In the genomic region with DNA sequence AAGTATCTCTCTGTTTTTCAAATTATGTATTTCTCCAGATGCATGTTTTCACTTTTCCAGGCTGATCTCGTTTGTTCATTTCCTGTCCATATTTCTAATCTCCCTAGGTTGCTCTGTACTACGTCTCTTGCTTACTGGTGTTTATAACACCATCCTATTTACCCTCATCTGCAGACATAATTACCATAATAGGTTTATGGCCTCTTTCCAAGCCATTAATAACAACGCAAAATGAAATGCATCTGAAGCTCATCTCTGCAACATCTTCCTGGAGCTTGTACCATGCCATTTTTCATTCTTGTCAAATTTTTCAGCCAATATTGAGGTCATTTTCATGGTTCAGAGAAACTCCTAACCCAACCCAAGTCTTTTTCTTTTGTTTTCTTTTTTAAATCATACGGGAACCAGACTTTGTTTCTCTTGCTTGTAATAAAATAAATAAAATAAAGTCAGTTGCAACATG, we compare ENCODE assay signal across 18 cellular contexts. TPM values are rescaled to one million over a fixed set of nuclear protein-coding genes. Genes with fewer than 3 reads are reported as not detected.
A peak's percentile ranks its signal among the peaks of the same experiment; 100 is the strongest.
DNase-seq lines count a peak whose midpoint lies in the region; ATAC-seq and TF ChIP-seq lines count a peak whose summit lies in the region.
"Had no signal": no experiment of that assay in that cellular context is flagged by ENCODE, and none has a peak within 500 bp of the region (broad histone marks: within the 10 kb centered on the region; RNA-seq: fewer than 3 reads in every experiment).

No MANE protein-coding gene starts in this region.

- H4K5ac ChIP-seq in mesendoderm (ENCODE audit: low read length) = no peak overlapping the region

- no peaks in the 10 kb centered on the region for H3K9me3 Mint-ChIP-seq in activated CD4-positive, alpha-beta memory T cell treated with anti-CD3 and anti-CD28 coated beads, Interleukin-2, amount 10 ng/mL, durations not matched to agents 7 days and 5 days
- H3K9me3 Mint-ChIP-seq: activated naive CD8-positive, alpha-beta T cell treated with anti-CD3 and anti-CD28 coated beads, Interleukin-2, amount 10 ng/mL, durations not matched to agents 7 days and 5 days had no signal

- TF ChIP-seq CTCF in right atrium auricular region (IDR thresholded peaks at IDR 0.05) (no peak), fibroblast of pulmonary artery (IDR thresholded peaks at IDR 0.05; ENCODE audit: low read length, missing control alignments) (no peak), transverse colon (IDR thresholded peaks at IDR 0.05) (no peak)

- no peaks in the 10 kb centered on the region for H3K36me3 Mint-ChIP-seq in activated CD4-positive, alpha-beta memory T cell treated with anti-CD3 and anti-CD28 coated beads, Interleukin-2, amount 10 ng/mL, durations not matched to agents 7 days and 5 days (ENCODE audit: low read depth)
- H3K36me3 Mint-ChIP-seq: activated naive CD8-positive, alpha-beta T cell treated with anti-CD3 and anti-CD28 coated beads, Interleukin-2, amount 10 ng/mL, durations not matched to agents 7 days and 5 days had no signal

- no peaks in the 10 kb centered on the region for H3K79me1 ChIP-seq in mesendoderm (ENCODE audit: low read length)

- no peaks in the 10 kb centered on the region for H3K9me3 ChIP-seq in right atrium auricular region
- no peaks in the 10 kb centered on the region for H3K9me3 ChIP-seq in transverse colon
- H3K9me3 ChIP-seq: left lung had no signal

- no peak overlapping the region for H3K9ac ChIP-seq in mesendoderm (ENCODE audit: low read length)

- intact Hi-C loops in Right ventricle myocardium superior (cut with DNase I) (no loop called here), transverse colon (cut with DNase I; ENCODE audit: low total_unique reads) (no loop called here)

- peaks cover 0 to 7% of the 10 kb centered on the region in 2 donors for H3K4me1 ChIP-seq in right atrium auricular region
- H3K4me1 ChIP-seq in transverse colon = peaks cover 0 to 11% (median 0%) of the 10 kb centered on the region in 4 donors
- H3K4me1 ChIP-seq in mesendoderm (ENCODE audit: control insufficient read depth, low read depth, low read length) = no peaks in the 10 kb centered on the region
- H3K4me1 ChIP-seq: left lung had no signal

- no peak for TF ChIP-seq POLR2A in transverse colon (IDR thresholded peaks at IDR 0.05)

- no peak overlapping the region for H3K27ac Mint-ChIP-seq in activated CD4-positive, alpha-beta memory T cell treated with anti-CD3 and anti-CD28 coated beads, Interleukin-2, amount 10 ng/mL, durations not matched to agents 7 days and 5 days
- H3K27ac Mint-ChIP-seq: activated naive CD8-positive, alpha-beta T cell treated with anti-CD3 and anti-CD28 coated beads, Interleukin-2, amount 10 ng/mL, durations not matched to agents 7 days and 5 days; activated T-helper 17 cell treated with anti-CD3 and anti-CD28 coated beads, Interleukin-2, amount 50 U/mL, for 72 hours had no signal

- H3K27me3 ChIP-seq in right atrium auricular region (no peaks in the 10 kb centered on the region), transverse colon (no peaks in the 10 kb centered on the region), mesendoderm (ENCODE audit: insufficient read depth, low read length, poor library complexity) (no peaks in the 10 kb centered on the region)
- H3K27me3 ChIP-seq: left lung had no signal

- WGBS in transverse colon (ENCODE audit: low coverage in 1 of 2), 2 donors = 32 to 41% methylated on average over 4 of the region's 4 CpGs
- WGBS in mesendoderm (ENCODE audit: extremely low coverage, insufficient coverage, low lambda C conversion rate) = no CpG with 5 or more reads among the region's 4 CpGs

- ATAC-seq in Right ventricle myocardium superior (ENCODE audit: poor library complexity) (no peak), HG02642 (IDR thresholded peaks at IDR 0.05; ENCODE audit: poor library complexity, unreplicated experiment) (no peak)
- ATAC-seq: activated T-helper 17 cell treated with anti-CD3 and anti-CD28 coated beads, Interleukin-2, amount 50 U/mL, for 72 hours; left lung; Panc1 had no signal

- no peak overlapping the region for H3K23ac ChIP-seq in mesendoderm (ENCODE audit: low read length)

- no peaks in the 10 kb centered on the region for H3K79me2 ChIP-seq in mesendoderm (ENCODE audit: control insufficient read depth, insufficient read depth, low read length)

- H3K4me2 ChIP-seq in mesendoderm (ENCODE audit: low read length) = no peak overlapping the region

- CTCF ChIA-PET in activated CD4-positive, alpha-beta memory T cell treated with anti-CD3 and anti-CD28 coated beads, Interleukin-2, amount 10 ng/mL, durations not matched to agents 7 days and 5 days (lab: Charles Lee) = no interaction called here

- no peak overlapping the region for H4K8ac ChIP-seq in mesendoderm (ENCODE audit: low read depth, low read length)

- in situ Hi-C loops in transverse colon (cut with MboI; ENCODE audit: low pct_ligation_motif_present in 1 of 4, low pct_unique_long_range_greater_than_20kb in 1 of 4, low sequenced_read_pairs in 3 of 4) = no loop called here

- DNase-seq in right atrium auricular region (ENCODE audit: low spot score) = no peak
- no peak for DNase-seq in Right ventricle myocardium superior
- peak; percentile 48 for DNase-seq in NCI-H82 treated with DMSO at 0.1 percent for 48 hours (lab: John Stamatoyannopoulos, UW; ENCODE audit: unreplicated experiment)
- DNase-seq in fibroblast of pulmonary artery (ENCODE audit: low read depth) = peak; percentile 52
- no peak for DNase-seq in transverse colon
- no peak for DNase-seq in mesendoderm
- DNase-seq in activated CD4-positive, alpha-beta memory T cell treated with anti-CD3 and anti-CD28 coated beads, Interleukin-2, amount 10 ng/mL, durations not matched to agents 7 days and 5 days = no peak
- DNase-seq: activated CD4-positive, alpha-beta T cell treated with anti-CD3 and anti-CD28 coated beads for 1 hour; activated naive CD8-positive, alpha-beta T cell treated with anti-CD3 and anti-CD28 coated beads, Interleukin-2, amount 10 ng/mL, durations not matched to agents 7 days and 5 days; DMS79; left lung; MM.1S; NCI-H774; substantia nigra; T1000 had no signal

- no peak overlapping the region for H3K4ac ChIP-seq in mesendoderm (ENCODE audit: low read depth, low read length)

- H3K36me3 ChIP-seq in right atrium auricular region (no peaks in the 10 kb centered on the region), transverse colon (no peaks in the 10 kb centered on the region), mesendoderm (ENCODE audit: control insufficient read depth, insufficient read depth, low read length) (no peaks in the 10 kb centered on the region)
- H3K36me3 ChIP-seq: left lung had no signal

- H3K56ac ChIP-seq in mesendoderm (ENCODE audit: low read length) = no peak overlapping the region

- H3K4me3 ChIP-seq in right atrium auricular region = no peak overlapping the region
- H3K4me3 ChIP-seq in fibroblast of pulmonary artery (replicated peaks; ENCODE audit: low read depth, low read length) = no peak overlapping the region
- no peak overlapping the region for H3K4me3 ChIP-seq in transverse colon
- H3K4me3 ChIP-seq in mesendoderm (ENCODE audit: low read length) = no peak overlapping the region
- H3K4me3 ChIP-seq: left lung had no signal

- H3K4me3 Mint-ChIP-seq in activated CD4-positive, alpha-beta memory T cell treated with anti-CD3 and anti-CD28 coated beads, Interleukin-2, amount 10 ng/mL, durations not matched to agents 7 days and 5 days = no peak overlapping the region
- H3K4me3 Mint-ChIP-seq: activated naive CD8-positive, alpha-beta T cell treated with anti-CD3 and anti-CD28 coated beads, Interleukin-2, amount 10 ng/mL, durations not matched to agents 7 days and 5 days; activated T-helper 17 cell treated with anti-CD3 and anti-CD28 coated beads, Interleukin-2, amount 50 U/mL, for 72 hours had no signal

- no peaks in the 10 kb centered on the region for H3K4me1 Mint-ChIP-seq in activated CD4-positive, alpha-beta memory T cell treated with anti-CD3 and anti-CD28 coated beads, Interleukin-2, amount 10 ng/mL, durations not matched to agents 7 days and 5 days
- H3K4me1 Mint-ChIP-seq: activated naive CD8-positive, alpha-beta T cell treated with anti-CD3 and anti-CD28 coated beads, Interleukin-2, amount 10 ng/mL, durations not matched to agents 7 days and 5 days; activated T-helper 17 cell treated with anti-CD3 and anti-CD28 coated beads, Interleukin-2, amount 50 U/mL, for 72 hours had no signal

- no peak overlapping the region for H2BK120ac ChIP-seq in mesendoderm (ENCODE audit: low read depth, low read length)

- POLR2A ChIA-PET in activated CD4-positive, alpha-beta memory T cell treated with anti-CD3 and anti-CD28 coated beads, Interleukin-2, amount 10 ng/mL, durations not matched to agents 7 days and 5 days (lab: Charles Lee) = no interaction called here

- no peak overlapping the region for H2BK5ac ChIP-seq in mesendoderm (ENCODE audit: low read length)

- peak overlapping the region; percentile 22 to 52 for H3K27ac ChIP-seq in right atrium auricular region
- H3K27ac ChIP-seq in transverse colon = peak overlapping the region; percentile 8 to 43 (median 32)
- no peak overlapping the region for H3K27ac ChIP-seq in mesendoderm (ENCODE audit: low read depth, low read length)

- no peak overlapping the region for H2AK5ac ChIP-seq in mesendoderm (ENCODE audit: low read length)

- no peak overlapping the region for H3K18ac ChIP-seq in mesendoderm (ENCODE audit: low read length)

- no peak for TF ChIP-seq EP300 in transverse colon (IDR thresholded peaks at IDR 0.05; ENCODE audit: low read depth)

- H2BK15ac ChIP-seq in mesendoderm (replicated peaks; ENCODE audit: low read depth) = no peak overlapping the region

- no peaks in the 10 kb centered on the region for H3K27me3 Mint-ChIP-seq in activated CD4-positive, alpha-beta memory T cell treated with anti-CD3 and anti-CD28 coated beads, Interleukin-2, amount 10 ng/mL, durations not matched to agents 7 days and 5 days
- H3K27me3 Mint-ChIP-seq: activated naive CD8-positive, alpha-beta T cell treated with anti-CD3 and anti-CD28 coated beads, Interleukin-2, amount 10 ng/mL, durations not matched to agents 7 days and 5 days had no signal

RNA-seq across cellular contexts. Expression of gene DPYSL3, which starts 37.2 kb away (rescaled TPM):
- total RNA-seq in right atrium auricular region = 10 to 100 TPM; 45.3 to 56.2 TPM
- 20.5 TPM for total RNA-seq in Right ventricle myocardium superior
- 100 to 1,000 TPM in 1 of 4 donors, 10 to 100 TPM in 3; 27.6 to 107 (median 31.4) TPM for total RNA-seq in transverse colon
- polyA plus RNA-seq in mesendoderm (2013, experiment 1 of 2) = 55.9 TPM
- polyA plus RNA-seq in mesendoderm (2013, experiment 2 of 2) = 57.0 TPM
- not detected for total RNA-seq in activated CD4-positive, alpha-beta memory T cell treated with anti-CD3 and anti-CD28 coated beads, Interleukin-2, amount 10 ng/mL, durations not matched to agents 7 days and 5 days
- total RNA-seq: activated naive CD8-positive, alpha-beta T cell treated with anti-CD3 and anti-CD28 coated beads, Interleukin-2, amount 10 ng/mL, durations not matched to agents 7 days and 5 days had no signal

Comparison
In these comparisons a context has a peak if more than half of its experiments do, and no peak if none do; other contexts are left out.
1. DNase-seq: peak in NCI-H82 treated with DMSO at 0.1 percent for 48 hours (single experiment) and fibroblast of pulmonary artery (single experiment); none in right atrium auricular region (single experiment), Right ventricle myocardium superior (single experiment), transverse colon (single experiment), mesendoderm (single experiment) and activated CD4-positive, alpha-beta memory T cell treated with anti-CD3 and anti-CD28 coated beads, Interleukin-2, amount 10 ng/mL, durations not matched to agents 7 days and 5 days (single experiment).
2. RNA of gene DPYSL3, which starts 37.2 kb away (total RNA-seq): 45.3 to 56.2 TPM in right atrium auricular region, 27.6 to 107 TPM in transverse colon and 20.5 TPM in Right ventricle myocardium superior (single experiment); not detected in activated CD4-positive, alpha-beta memory T cell treated with anti-CD3 and anti-CD28 coated beads, Interleukin-2, amount 10 ng/mL, durations not matched to agents 7 days and 5 days; every median in the first group is over 10 times any median in the second.